ENCODE assay signal across 9 cellular contexts in the genomic region with DNA sequence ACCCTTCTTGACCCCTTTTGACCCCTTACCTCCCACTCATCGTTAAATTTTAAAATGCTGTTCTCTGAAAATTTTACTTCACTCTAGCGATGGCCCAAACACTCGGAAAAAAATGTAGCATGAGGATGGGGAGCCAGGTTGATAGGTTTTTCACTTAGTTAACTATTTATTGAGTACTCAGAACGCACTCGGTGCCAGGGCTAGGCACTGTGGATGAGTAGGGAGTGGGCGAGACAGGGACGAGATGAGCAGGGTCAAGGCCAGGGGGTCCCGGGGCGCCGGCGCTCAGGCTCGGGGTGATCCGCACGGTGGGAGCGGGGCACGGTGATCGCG. TPM values are rescaled to one million over a fixed set of nuclear protein-coding genes. Genes with fewer than 3 reads are reported as not detected.
DNase-seq lines count a peak whose midpoint lies in the region; ATAC-seq and TF ChIP-seq lines count a peak whose summit lies in the region.
"Had no signal": no experiment of that assay in that cellular context is flagged by ENCODE, and none has a peak within 500 bp of the region (broad histone marks: within the 10 kb centered on the region; RNA-seq: fewer than 3 reads in every experiment).

No MANE protein-coding gene starts in this region.

- peak overlapping the region; percentile 92 for H3K4me3 ChIP-seq in CD4-positive, CD25-positive, alpha-beta regulatory T cell (ENCODE audit: low read depth, low read length)
- peak overlapping the region; percentile 92 for H3K4me3 ChIP-seq in coronary artery

- peak overlapping the region; percentile 85 for H3K27ac ChIP-seq in CD4-positive, CD25-positive, alpha-beta regulatory T cell (ENCODE audit: insufficient read depth, low read length, poor library complexity, severe bottlenecking)
- H3K27ac ChIP-seq in coronary artery, result peak overlapping the region; percentile 79 to 90

- H3K4me1 ChIP-seq in CD4-positive, CD25-positive, alpha-beta regulatory T cell (ENCODE audit: control insufficient read depth, insufficient read depth, low read length, poor library complexity, severe bottlenecking), result peaks cover 24% of the 10 kb centered on the region

- H3K9me3 Mint-ChIP-seq in CD4-positive, CD25-positive, alpha-beta regulatory T cell, result peaks cover 0 to 27% (median 16%) of the 10 kb centered on the region in 7 donors
- H3K9me3 Mint-ChIP-seq in nephron, result peaks cover 62% of the 10 kb centered on the region

- no peaks in the 10 kb centered on the region for H3K27me3 Mint-ChIP-seq in CD4-positive, CD25-positive, alpha-beta regulatory T cell
- no peaks in the 10 kb centered on the region for H3K27me3 Mint-ChIP-seq in nephron (ENCODE audit: low read depth)

- TF ChIP-seq CTCF in coronary artery (IDR thresholded peaks at IDR 0.05) (no peak), nephron (IDR thresholded peaks at IDR 0.05; ENCODE audit: unreplicated experiment in 3 of 3) (no peak)

- intact Hi-C loops in left colon (cut with DNase I, micrococcal nuclease), result no loop called here

- no peaks in the 10 kb centered on the region for H3K27me3 ChIP-seq in CD4-positive, CD25-positive, alpha-beta regulatory T cell (ENCODE audit: control insufficient read depth, insufficient read depth, low read length)

- no peak for ATAC-seq in CD4-positive, CD25-positive, alpha-beta regulatory T cell (ENCODE audit: low read depth in 2 of 2)
- ATAC-seq in left colon, result no peak

- peaks cover 11 to 68% (median 39%) of the 10 kb centered on the region in 4 donors for H3K4me1 Mint-ChIP-seq in CD4-positive, CD25-positive, alpha-beta regulatory T cell
- H3K4me1 Mint-ChIP-seq in nephron, result peaks cover 13% of the 10 kb centered on the region

- H3K36me3 ChIP-seq in CD4-positive, CD25-positive, alpha-beta regulatory T cell (ENCODE audit: control insufficient read depth, insufficient read depth, low read length), result peaks cover 48% of the 10 kb centered on the region

- H3K4me3 Mint-ChIP-seq in CD4-positive, CD25-positive, alpha-beta regulatory T cell, result peak overlapping the region; percentile 93 to 96 (median 94)
- H3K4me3 Mint-ChIP-seq in nephron, result peak overlapping the region; percentile 86 to 98 (median 95)

- H3K27ac Mint-ChIP-seq in CD4-positive, CD25-positive, alpha-beta regulatory T cell, result peak overlapping the region; percentile 82 to 92 (median 83)
- peak overlapping the region; percentile 31 to 93 (median 76) for H3K27ac Mint-ChIP-seq in nephron

- no peak for DNase-seq in CD4-positive, CD25-positive, alpha-beta regulatory T cell
- DNase-seq in HS-27A (ENCODE audit: low read depth), result peak; percentile 3
- DNase-seq in coronary artery (ENCODE audit: low spot score), result no peak
- DNase-seq in NCI-H524 (lab: John Stamatoyannopoulos, UW), result no peak
- no peak for DNase-seq in GOT3 (lab: John Stamatoyannopoulos, UW)
- DNase-seq in left colon, result no peak
- DNase-seq in NCI-H446 (lab: John Stamatoyannopoulos, UW), result no peak

- peaks cover 45% of the 10 kb centered on the region for H3K36me3 Mint-ChIP-seq in CD4-positive, CD25-positive, alpha-beta regulatory T cell
- H3K36me3 Mint-ChIP-seq in nephron (ENCODE audit: low read depth), result peaks cover 81% of the 10 kb centered on the region

- H3K9me3 ChIP-seq in CD4-positive, CD25-positive, alpha-beta regulatory T cell (ENCODE audit: control insufficient read depth in 2 of 2, low read length in 2 of 2), result peaks cover 34 to 41% of the 10 kb centered on the region in 2 experiments

RNA-seq across cellular contexts. Expression of gene ZSCAN32, which starts 0.4 kb away (rescaled TPM):
- 13.2 TPM for total RNA-seq in CD4-positive, CD25-positive, alpha-beta regulatory T cell
- polyA plus RNA-seq in CD4-positive, CD25-positive, alpha-beta regulatory T cell, result 10 to 100 TPM in 3 of 4 donors, 1 to 10 TPM in 1; 7.1 to 16.7 (median 11.7) TPM
- total RNA-seq in left colon, result 10 to 100 TPM; 10.1 to 12.5 TPM

RNA-seq across cellular contexts. Expression of gene ZNF174, which starts 0.6 kb away (rescaled TPM):
- 5.4 TPM for total RNA-seq in CD4-positive, CD25-positive, alpha-beta regulatory T cell
- polyA plus RNA-seq in CD4-positive, CD25-positive, alpha-beta regulatory T cell, result 10 to 100 TPM; 10.5 to 18.4 (median 16.1) TPM
- 1 to 10 TPM; 7.6 to 7.7 TPM for total RNA-seq in left colon

RNA-seq across cellular contexts. Expression of gene ZNF597, which starts 42.9 kb away (rescaled TPM):
- 4.7 TPM for total RNA-seq in CD4-positive, CD25-positive, alpha-beta regulatory T cell
- polyA plus RNA-seq in CD4-positive, CD25-positive, alpha-beta regulatory T cell, result 1 to 10 TPM; 1.5 to 2.3 (median 1.9) TPM
- total RNA-seq in left colon, result 1 to 10 TPM; 1.5 to 1.6 TPM

RNA-seq across cellular contexts. Expression of gene NAA60, which starts 43.1 kb away (rescaled TPM):
- 48.9 TPM for total RNA-seq in CD4-positive, CD25-positive, alpha-beta regulatory T cell
- 10 to 100 TPM; 38.8 to 50.0 (median 43.8) TPM for polyA plus RNA-seq in CD4-positive, CD25-positive, alpha-beta regulatory T cell
- total RNA-seq in left colon, result 10 to 100 TPM; 76.5 to 85.3 TPM

RNA-seq across cellular contexts. Expression of gene OR2C1, which starts 44.7 kb away (rescaled TPM):
- total RNA-seq in CD4-positive, CD25-positive, alpha-beta regulatory T cell, result not detected
- under 1 TPM; 0.20 to 0.44 (median 0.35) TPM for polyA plus RNA-seq in CD4-positive, CD25-positive, alpha-beta regulatory T cell
- total RNA-seq in left colon, result not detected
- total RNA-seq: lung microvascular endothelial cell had no signal
